In the genomic region with DNA sequence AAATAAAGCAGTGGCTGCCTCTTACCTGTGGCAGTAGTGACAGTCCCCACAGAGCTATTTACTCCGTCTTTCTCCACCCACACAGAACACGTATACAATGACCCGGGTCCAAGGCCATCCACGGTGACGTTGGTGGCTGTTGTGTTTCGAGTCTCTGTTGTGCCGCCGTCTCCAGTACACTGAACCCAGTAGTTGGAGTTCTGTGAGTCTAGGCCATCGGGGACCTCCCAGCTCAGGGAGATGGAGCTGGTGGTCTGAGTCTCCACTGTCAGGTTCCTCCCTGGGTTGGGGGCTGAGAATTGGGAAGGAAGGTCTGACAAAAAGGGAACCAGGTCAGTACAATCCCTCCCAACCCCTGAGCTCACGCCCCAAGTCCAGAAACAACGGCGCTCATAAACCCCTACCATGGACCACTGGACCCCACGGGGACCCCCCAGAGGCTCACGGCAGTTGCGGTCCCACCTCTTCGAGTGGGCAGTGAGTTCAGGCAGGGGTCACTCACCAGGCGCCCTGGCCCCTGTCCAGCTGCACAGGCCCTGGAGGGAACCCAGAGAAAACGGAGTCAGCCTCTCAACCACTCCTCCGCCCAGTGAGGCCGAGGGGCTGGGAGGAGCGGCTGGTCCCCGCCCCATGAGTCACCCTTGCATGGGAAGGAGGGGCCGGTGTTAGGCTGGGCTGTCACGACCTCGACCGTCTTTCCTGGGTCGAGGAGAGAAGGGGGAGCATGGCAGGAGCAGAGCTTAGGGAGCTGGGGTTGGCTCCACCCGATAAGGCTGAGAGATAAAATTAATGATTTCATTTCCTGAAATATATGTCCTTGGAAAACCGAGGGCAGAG, we compare ENCODE assay signal across 1 cellular context.
A peak's percentile ranks its signal among the peaks of the same experiment; 100 is the strongest.
TF ChIP-seq lines count a peak whose summit lies in the region.

No MANE protein-coding gene starts in this region.

TF ChIP-seq in HepG2, 621 proteins besides CTCF, POLR2A, EP300 and RAD21 (continues in another document):
- TF ChIP-seq, protein P1, sequence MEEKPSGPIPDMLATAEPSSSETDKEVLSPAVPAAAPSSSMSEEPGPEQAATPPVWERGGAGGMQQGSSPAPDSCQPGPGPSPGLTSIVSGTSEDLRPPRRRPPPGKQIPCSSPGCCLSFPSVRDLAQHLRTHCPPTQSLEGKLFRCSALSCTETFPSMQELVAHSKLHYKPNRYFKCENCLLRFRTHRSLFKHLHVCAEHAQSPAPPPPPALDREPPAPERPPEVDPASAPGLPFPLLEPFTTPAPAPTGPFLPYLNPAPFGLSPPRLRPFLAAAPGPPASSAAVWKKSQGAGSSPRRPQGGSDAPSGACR (CRISPR knock-in tag; IDR thresholded peaks at IDR 0.05), result peak; percentile 85
- TF ChIP-seq, protein P2, sequence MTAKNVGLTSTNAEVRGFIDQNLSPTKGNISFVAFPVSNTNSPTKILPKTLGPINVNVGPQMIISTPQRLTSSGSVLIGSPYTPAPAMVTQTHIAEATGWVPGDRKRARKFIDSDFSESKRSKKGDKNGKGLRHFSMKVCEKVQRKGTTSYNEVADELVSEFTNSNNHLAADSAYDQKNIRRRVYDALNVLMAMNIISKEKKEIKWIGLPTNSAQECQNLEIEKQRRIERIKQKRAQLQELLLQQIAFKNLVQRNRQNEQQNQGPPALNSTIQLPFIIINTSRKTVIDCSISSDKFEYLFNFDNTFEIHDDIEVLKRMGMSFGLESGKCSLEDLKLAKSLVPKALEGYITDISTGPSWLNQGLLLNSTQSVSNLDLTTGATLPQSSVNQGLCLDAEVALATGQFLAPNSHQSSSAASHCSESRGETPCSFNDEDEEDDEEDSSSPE (CRISPR knock-in tag; IDR thresholded peaks at IDR 0.05), result peak; percentile 21
- TF ChIP-seq BRCA1 (CRISPR knock-in tag; IDR thresholded peaks at IDR 0.05), result 0 out of 2 replicates have a peak, but pooled peaks have one; percentile 71
- peak; percentile 53 for TF ChIP-seq CEBPG (CRISPR knock-in tag; IDR thresholded peaks at IDR 0.05)
- TF ChIP-seq CERS6 (CRISPR knock-in tag; IDR thresholded peaks at IDR 0.05), result no peak
- TF ChIP-seq, protein P3, sequence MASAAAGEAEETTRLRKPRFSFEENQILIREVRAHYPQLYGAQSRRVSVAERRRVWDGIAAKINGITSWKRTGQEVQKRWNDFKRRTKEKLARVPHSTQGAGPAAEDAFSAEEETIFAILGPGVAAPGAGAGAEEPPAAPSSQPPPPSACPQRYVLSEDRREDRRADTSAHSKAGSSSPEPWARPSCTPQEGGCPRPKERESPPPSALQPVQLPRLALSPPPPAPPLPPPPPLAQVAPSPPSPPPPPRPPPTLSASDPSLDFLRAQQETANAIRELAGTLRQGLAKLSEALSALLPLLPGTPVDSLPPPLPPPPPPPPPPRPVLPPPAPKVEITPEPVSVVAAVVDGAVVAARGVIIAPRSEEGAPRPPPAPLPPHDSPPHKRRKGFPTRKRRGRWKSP (CRISPR knock-in tag; IDR thresholded peaks at IDR 0.05), result peak; percentile 71; the same call in 1 of the 2 replicates
- no peak for TF ChIP-seq ZNF841 (CRISPR knock-in tag; IDR thresholded peaks at IDR 0.05; ENCODE audit: borderline replicate concordance)
- peak; percentile 81 for TF ChIP-seq FOXP1 (IDR thresholded peaks at IDR 0.05)
- TF ChIP-seq FOXP1 (CRISPR knock-in tag; IDR thresholded peaks at IDR 0.05), result peak; percentile 84
- no peak for TF ChIP-seq ZNF704 (CRISPR knock-in tag; IDR thresholded peaks at IDR 0.05; ENCODE audit: borderline replicate concordance)
- no peak for TF ChIP-seq BCLAF1 (IDR thresholded peaks at IDR 0.05)
- TF ChIP-seq FOXA1 (IDR thresholded peaks at IDR 0.05), result no peak
- TF ChIP-seq FOXA1 (CRISPR knock-in tag; IDR thresholded peaks at IDR 0.05), result peak; percentile 34; the same call in 1 of the 2 replicates
- 0 out of 2 replicates have a peak, but pooled peaks have one; percentile 35 for TF ChIP-seq ZNF12 (CRISPR knock-in tag; IDR thresholded peaks at IDR 0.05)
- TF ChIP-seq ZNF784 (CRISPR knock-in tag; IDR thresholded peaks at IDR 0.05; ENCODE audit: borderline replicate concordance), result 0 out of 2 replicates have a peak, but pooled peaks have one; percentile 50
- TF ChIP-seq ARHGAP35 (CRISPR knock-in tag; IDR thresholded peaks at IDR 0.05; ENCODE audit: borderline replicate concordance), result peak; percentile 43; the same call in 1 of the 2 replicates
- TF ChIP-seq REPIN1 (CRISPR knock-in tag; IDR thresholded peaks at IDR 0.05; ENCODE audit: borderline replicate concordance, low read depth), result no peak; the same call in 1 of the 2 replicates
- peak; percentile 87; the same call in 1 of the 2 replicates for TF ChIP-seq ZNF317 (CRISPR knock-in tag; IDR thresholded peaks at IDR 0.05)
- TF ChIP-seq IRF2 (CRISPR knock-in tag; IDR thresholded peaks at IDR 0.05), result peak; percentile 10; the same call in 1 of the 2 replicates
- TF ChIP-seq ZNF713 (CRISPR knock-in tag; IDR thresholded peaks at IDR 0.05), result peak; percentile 17; the same call in 1 of the 2 replicates
- peak; percentile 85; the same call in 1 of the 2 replicates for TF ChIP-seq GLI4 (CRISPR knock-in tag; IDR thresholded peaks at IDR 0.05; ENCODE audit: borderline replicate concordance)
- TF ChIP-seq ZMYM4 (CRISPR knock-in tag; IDR thresholded peaks at IDR 0.05), result peak; percentile 73
- TF ChIP-seq ZKSCAN8 (CRISPR knock-in tag; IDR thresholded peaks at IDR 0.05; ENCODE audit: borderline replicate concordance), result 0 out of 2 replicates have a peak, but pooled peaks have one; percentile 38
- TF ChIP-seq, protein P4, sequence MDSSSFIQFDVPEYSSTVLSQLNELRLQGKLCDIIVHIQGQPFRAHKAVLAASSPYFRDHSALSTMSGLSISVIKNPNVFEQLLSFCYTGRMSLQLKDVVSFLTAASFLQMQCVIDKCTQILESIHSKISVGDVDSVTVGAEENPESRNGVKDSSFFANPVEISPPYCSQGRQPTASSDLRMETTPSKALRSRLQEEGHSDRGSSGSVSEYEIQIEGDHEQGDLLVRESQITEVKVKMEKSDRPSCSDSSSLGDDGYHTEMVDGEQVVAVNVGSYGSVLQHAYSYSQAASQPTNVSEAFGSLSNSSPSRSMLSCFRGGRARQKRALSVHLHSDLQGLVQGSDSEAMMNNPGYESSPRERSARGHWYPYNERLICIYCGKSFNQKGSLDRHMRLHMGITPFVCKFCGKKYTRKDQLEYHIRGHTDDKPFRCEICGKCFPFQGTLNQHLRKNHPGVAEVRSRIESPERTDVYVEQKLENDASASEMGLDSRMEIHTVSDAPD (CRISPR knock-in tag; IDR thresholded peaks at IDR 0.05), result peak; percentile 35; the same call in 1 of the 2 replicates
- TF ChIP-seq, protein P5, sequence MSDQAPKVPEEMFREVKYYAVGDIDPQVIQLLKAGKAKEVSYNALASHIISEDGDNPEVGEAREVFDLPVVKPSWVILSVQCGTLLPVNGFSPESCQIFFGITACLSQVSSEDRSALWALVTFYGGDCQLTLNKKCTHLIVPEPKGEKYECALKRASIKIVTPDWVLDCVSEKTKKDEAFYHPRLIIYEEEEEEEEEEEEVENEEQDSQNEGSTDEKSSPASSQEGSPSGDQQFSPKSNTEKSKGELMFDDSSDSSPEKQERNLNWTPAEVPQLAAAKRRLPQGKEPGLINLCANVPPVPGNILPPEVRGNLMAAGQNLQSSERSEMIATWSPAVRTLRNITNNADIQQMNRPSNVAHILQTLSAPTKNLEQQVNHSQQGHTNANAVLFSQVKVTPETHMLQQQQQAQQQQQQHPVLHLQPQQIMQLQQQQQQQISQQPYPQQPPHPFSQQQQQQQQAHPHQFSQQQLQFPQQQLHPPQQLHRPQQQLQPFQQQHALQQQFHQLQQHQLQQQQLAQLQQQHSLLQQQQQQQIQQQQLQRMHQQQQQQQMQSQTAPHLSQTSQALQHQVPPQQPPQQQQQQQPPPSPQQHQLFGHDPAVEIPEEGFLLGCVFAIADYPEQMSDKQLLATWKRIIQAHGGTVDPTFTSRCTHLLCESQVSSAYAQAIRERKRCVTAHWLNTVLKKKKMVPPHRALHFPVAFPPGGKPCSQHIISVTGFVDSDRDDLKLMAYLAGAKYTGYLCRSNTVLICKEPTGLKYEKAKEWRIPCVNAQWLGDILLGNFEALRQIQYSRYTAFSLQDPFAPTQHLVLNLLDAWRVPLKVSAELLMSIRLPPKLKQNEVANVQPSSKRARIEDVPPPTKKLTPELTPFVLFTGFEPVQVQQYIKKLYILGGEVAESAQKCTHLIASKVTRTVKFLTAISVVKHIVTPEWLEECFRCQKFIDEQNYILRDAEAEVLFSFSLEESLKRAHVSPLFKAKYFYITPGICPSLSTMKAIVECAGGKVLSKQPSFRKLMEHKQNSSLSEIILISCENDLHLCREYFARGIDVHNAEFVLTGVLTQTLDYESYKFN (CRISPR knock-in tag; conservative IDR thresholded peaks at IDR 0.05), result peak; percentile 80
- no peak for TF ChIP-seq CENPBD1 (CRISPR knock-in tag; IDR thresholded peaks at IDR 0.05; ENCODE audit: borderline replicate concordance, low read depth)
- no peak for TF ChIP-seq ZBTB42 (CRISPR knock-in tag; IDR thresholded peaks at IDR 0.05)
- TF ChIP-seq NR1H2 (CRISPR knock-in tag; IDR thresholded peaks at IDR 0.05; ENCODE audit: borderline replicate concordance, low read depth), result no peak
- TF ChIP-seq ERF (CRISPR knock-in tag; IDR thresholded peaks at IDR 0.05), result peak; percentile 86
- TF ChIP-seq ZMYM2 (CRISPR knock-in tag; IDR thresholded peaks at IDR 0.05), result no peak
- TF ChIP-seq RFXANK (CRISPR knock-in tag; IDR thresholded peaks at IDR 0.05), result no peak
- peak; percentile 52; the same call in 1 of the 2 replicates for TF ChIP-seq ETV5 (CRISPR knock-in tag; IDR thresholded peaks at IDR 0.05; ENCODE audit: borderline replicate concordance)
- TF ChIP-seq GTF3A (CRISPR knock-in tag; conservative IDR thresholded peaks at IDR 0.05), result no peak
- TF ChIP-seq HOXA7 (CRISPR knock-in tag; IDR thresholded peaks at IDR 0.05), result no peak
- peak; percentile 26; the same call in 1 of the 2 replicates for TF ChIP-seq TMF1 (CRISPR knock-in tag; IDR thresholded peaks at IDR 0.05; ENCODE audit: low read depth)
- TF ChIP-seq FOXC1 (CRISPR knock-in tag; IDR thresholded peaks at IDR 0.05; ENCODE audit: borderline replicate concordance), result peak; percentile 93
- TF ChIP-seq ZNF224 (CRISPR knock-in tag; IDR thresholded peaks at IDR 0.05), result no peak
- TF ChIP-seq ZFP36L1 (CRISPR knock-in tag; IDR thresholded peaks at IDR 0.05), result peak; percentile 82; the same call in 1 of the 2 replicates
- TF ChIP-seq SIX4 (CRISPR knock-in tag; IDR thresholded peaks at IDR 0.05), result peak; percentile 49; the same call in 1 of the 2 replicates
- TF ChIP-seq ZNF777 (CRISPR knock-in tag; IDR thresholded peaks at IDR 0.05), result no peak
